Comparison of ENCODE assay signal across 9 cellular contexts in genomic region chr12:15546102-15546701, GRCh38.
DNase-seq lines count a peak whose midpoint lies in the region; ATAC-seq and TF ChIP-seq lines count a peak whose summit lies in the region.
"Had no signal": no experiment of that assay in that cellular context is flagged by ENCODE, and none has a peak within 500 bp of the region (broad histone marks: within the 10 kb centered on the region; RNA-seq: fewer than 3 reads in every experiment).

No MANE protein-coding gene starts in this region.

- H2AFZ ChIP-seq in IMR-90 (replicated peaks; ENCODE audit: low read length, poor library complexity): no peak overlapping the region
- H2AFZ ChIP-seq in PC-9: no peak overlapping the region
- H2AFZ ChIP-seq: parathyroid adenoma had no signal

- CTCF ChIA-PET in IMR-90 (lab: Yijun Ruan, JAX): interaction anchor here (0.5 to 1.3 kb wide), 4 partner anchors 9 to 315 kb away, joined by 3 read pairs; no protein-coding TSS in a partner anchor
- CTCF ChIA-PET in PC-9 (lab: Charles Lee): interaction anchor here (0.7 kb wide), 1 partner anchor 314 kb away, joined by 3 read pairs; no protein-coding TSS in a partner anchor

- no peak overlapping the region for H2AK5ac ChIP-seq in IMR-90 (ENCODE audit: low read depth, low read length)

- no peak overlapping the region for H3K14ac ChIP-seq in IMR-90 (replicated peaks; ENCODE audit: low read depth, low read length)

- H3F3A ChIP-seq in PC-9 (ENCODE audit: insufficient read depth, low read depth): no peaks in the 10 kb centered on the region

- H2BK5ac ChIP-seq in IMR-90 (ENCODE audit: low read depth, low read length, poor library complexity, severe bottlenecking): no peak overlapping the region

- TF ChIP-seq POLR2A in IMR-90 (IDR thresholded peaks at IDR 0.05; ENCODE audit: low read depth, low read length): no peak

- H3K9me1 ChIP-seq in IMR-90 (ENCODE audit: insufficient read depth, low read length): no peaks in the 10 kb centered on the region

- no peak overlapping the region for H4K5ac ChIP-seq in IMR-90 (ENCODE audit: low read depth, low read length)

- H3K79me2 ChIP-seq in PC-9 (ENCODE audit: low read depth): no peaks in the 10 kb centered on the region
- H3K79me2 ChIP-seq: parathyroid adenoma had no signal

- WGBS in IMR-90 (ENCODE audit: extremely low coverage in 2 of 2, insufficient read length in 1 of 2), 2 experiments: no CpG with 5 or more reads among the region's 1 CpG

- 0 out of 2 replicates have a peak overlapping the region, but pooled peaks have one; percentile 25 for H2BK20ac ChIP-seq in IMR-90 (ENCODE audit: low read depth, low read length)

- intact Hi-C loops in IMR-90 (cut with micrococcal nuclease): no loop called here
- intact Hi-C loops in PC-9 (cut with micrococcal nuclease; ENCODE audit: unreplicated experiment): no loop called here

- H3K56ac ChIP-seq in IMR-90 (ENCODE audit: extremely low read depth, insufficient read depth, low read length): no peak overlapping the region

- no peak overlapping the region for H3K23ac ChIP-seq in IMR-90 (ENCODE audit: low read depth, low read length)

- H3K79me1 ChIP-seq in IMR-90 (ENCODE audit: low read depth in 1 of 2, low read length in 2 of 2): no peaks in the 10 kb centered on the region

- ATAC-seq in GM21447 (IDR thresholded peaks at IDR 0.05; ENCODE audit: unreplicated experiment) (peak; percentile 85), IMR-90 (ENCODE audit: low read depth) (no peak)

- H2AK9ac ChIP-seq in IMR-90 (replicated peaks; ENCODE audit: low read depth, low read length, poor library complexity): no peak overlapping the region

- H3K4me2 ChIP-seq in IMR-90 (ENCODE audit: low read depth, low read length): no peak overlapping the region
- H3K4me2 ChIP-seq in PC-9: no peak overlapping the region

- no peak overlapping the region for H2BK120ac ChIP-seq in IMR-90 (ENCODE audit: low read depth, low read length)

- H2BK15ac ChIP-seq in IMR-90 (ENCODE audit: low read depth, low read length): no peak overlapping the region

- H3K4ac ChIP-seq in IMR-90 (ENCODE audit: low read depth, low read length): no peak overlapping the region

- no peak for TF ChIP-seq CTCF in GM10266 (IDR thresholded peaks at IDR 0.05; ENCODE audit: control insufficient read depth, insufficient read depth, low read depth, missing control alignments)
- TF ChIP-seq CTCF in IMR-90 (conservative IDR thresholded peaks at IDR 0.05; ENCODE audit: low read depth, low read length): no peak
- TF ChIP-seq CTCF in PC-9 (conservative IDR thresholded peaks at IDR 0.05): no peak

- POLR2A ChIA-PET in IMR-90 (lab: Charles Lee; ENCODE audit: unreplicated experiment): no interaction called here
- POLR2A ChIA-PET in PC-9 (lab: Charles Lee; ENCODE audit: unreplicated experiment): no interaction called here

- no peak overlapping the region for H3K4me3 ChIP-seq in IMR-90 (ENCODE audit: insufficient read depth, low read depth, low read length)
- H3K4me3 ChIP-seq in PC-9: no peak overlapping the region

- dilution Hi-C loops in IMR-90 (cut with HindIII; ENCODE audit: low sequenced_read_pairs, unreplicated experiment): no loop called here

- no peak overlapping the region for H3K27ac ChIP-seq in IMR-90 (ENCODE audit: insufficient read depth, low read length)
- H3K27ac ChIP-seq in PC-9: no peak overlapping the region
- H3K27ac ChIP-seq: parathyroid adenoma had no signal

- TF ChIP-seq RAD21 in IMR-90 (IDR thresholded peaks at IDR 0.05; ENCODE audit: low read length): no peak

- H3K9me3 ChIP-seq in IMR-90 (ENCODE audit: control insufficient read depth, insufficient read depth, low read length) (no peaks in the 10 kb centered on the region), PC-9 (ENCODE audit: insufficient read depth, low read depth) (no peaks in the 10 kb centered on the region)

- H3K9me2 ChIP-seq in PC-9 (ENCODE audit: insufficient read depth): no peaks in the 10 kb centered on the region

- H4K8ac ChIP-seq in IMR-90 (ENCODE audit: low read depth in 2 of 2, low read length in 2 of 2): no peak overlapping the region

- H3K18ac ChIP-seq in IMR-90 (ENCODE audit: low read depth, low read length): no peak overlapping the region

- H3K36me3 ChIP-seq in IMR-90 (ENCODE audit: control insufficient read depth, insufficient read depth, low read length) (no peaks in the 10 kb centered on the region), PC-9 (ENCODE audit: low read depth) (no peaks in the 10 kb centered on the region)

- in situ Hi-C loops in IMR-90 (cut with MboI; ENCODE audit: low sequenced_read_pairs): no loop called here

- H4K20me1 ChIP-seq in IMR-90 (ENCODE audit: insufficient read depth, low read length): no peaks in the 10 kb centered on the region
- H4K20me1 ChIP-seq in PC-9 (ENCODE audit: insufficient read depth): no peaks in the 10 kb centered on the region

- no peak overlapping the region for H3K9ac ChIP-seq in IMR-90 (ENCODE audit: low read depth, low read length)
- H3K9ac ChIP-seq: parathyroid adenoma had no signal

- DNase-seq in GM10266 (ENCODE audit: extremely low spot score) (peak; percentile 33), IMR-90 (no peak), NCI-H1436 (lab: John Stamatoyannopoulos, UW) (no peak), PC-9 (no peak), HPDE6-E6E7 (ENCODE audit: extremely low spot score) (no peak)
- peak; percentile 74 for DNase-seq in central memory CD4-positive, alpha-beta T cell
- DNase-seq in effector CD8-positive, alpha-beta T cell (lab: John Stamatoyannopoulos, UW): no peak

- H3K27me3 ChIP-seq in IMR-90 (ENCODE audit: control insufficient read depth, insufficient read depth, low read length): no peaks in the 10 kb centered on the region
- no peaks in the 10 kb centered on the region for H3K27me3 ChIP-seq in PC-9 (ENCODE audit: insufficient read depth, low read depth)

- H4K91ac ChIP-seq in IMR-90 (ENCODE audit: insufficient read depth, low read depth, low read length): no peak overlapping the region

- H3K4me1 ChIP-seq in IMR-90 (ENCODE audit: control insufficient read depth, insufficient read depth, low read length) (peaks cover 2% of the 10 kb centered on the region; the same call in 1 of the 2 replicates), PC-9 (replicated peaks; ENCODE audit: insufficient read depth) (no peaks in the 10 kb centered on the region)
- H3K4me1 ChIP-seq: parathyroid adenoma had no signal

- BruUV-seq in IMR-90 (replicated peaks; lab: Mats Ljungman, UMichigan): no TSS peak
- no TSS peak for BruUV-seq in PC-9 (replicated peaks; lab: Mats Ljungman, UMichigan)

TF ChIP-seq in IMR-90, 13 proteins besides CTCF, POLR2A, EP300 and RAD21:
- no peak for TF ChIP-seq RCOR1 (IDR thresholded peaks at IDR 0.05; ENCODE audit: insufficient replicate concordance, low read length)
TF ChIP-seq in IMR-90: peak in this region for 0.

Comparison
In these comparisons a context has a peak if more than half of its experiments do, and no peak if none do; other contexts are left out.
1. DNase-seq: peak in GM10266 (single experiment) and central memory CD4-positive, alpha-beta T cell (single experiment); none in IMR-90 (single experiment), NCI-H1436 (single experiment), PC-9 (0 of 2), HPDE6-E6E7 (single experiment) and effector CD8-positive, alpha-beta T cell (single experiment).